ENCODE assay signal across 1 cellular context in the genomic region with DNA sequence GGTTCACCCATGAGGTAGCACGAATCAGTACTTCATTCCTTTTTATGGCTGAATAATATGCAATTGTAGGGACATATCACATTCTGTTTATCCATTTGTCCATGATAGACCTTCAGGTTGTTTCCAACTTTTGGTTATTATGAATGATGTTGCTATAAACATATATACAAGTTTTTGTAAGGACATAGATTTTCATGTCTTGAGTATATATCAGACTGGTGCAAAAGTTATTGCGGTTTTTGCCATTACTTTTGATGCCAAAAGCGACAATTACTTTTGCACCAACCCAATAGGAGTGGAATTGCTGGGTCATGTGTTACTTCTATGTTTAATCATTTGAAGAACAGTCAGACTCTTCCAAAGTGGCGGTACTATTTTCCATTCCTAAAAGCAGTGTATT.
TF ChIP-seq lines count a peak whose summit lies in the region.

No MANE protein-coding gene starts in this region.

TF ChIP-seq in HepG2, 621 proteins besides CTCF, POLR2A, EP300 and RAD21 (continued from another document):
- TF ChIP-seq, protein P1, sequence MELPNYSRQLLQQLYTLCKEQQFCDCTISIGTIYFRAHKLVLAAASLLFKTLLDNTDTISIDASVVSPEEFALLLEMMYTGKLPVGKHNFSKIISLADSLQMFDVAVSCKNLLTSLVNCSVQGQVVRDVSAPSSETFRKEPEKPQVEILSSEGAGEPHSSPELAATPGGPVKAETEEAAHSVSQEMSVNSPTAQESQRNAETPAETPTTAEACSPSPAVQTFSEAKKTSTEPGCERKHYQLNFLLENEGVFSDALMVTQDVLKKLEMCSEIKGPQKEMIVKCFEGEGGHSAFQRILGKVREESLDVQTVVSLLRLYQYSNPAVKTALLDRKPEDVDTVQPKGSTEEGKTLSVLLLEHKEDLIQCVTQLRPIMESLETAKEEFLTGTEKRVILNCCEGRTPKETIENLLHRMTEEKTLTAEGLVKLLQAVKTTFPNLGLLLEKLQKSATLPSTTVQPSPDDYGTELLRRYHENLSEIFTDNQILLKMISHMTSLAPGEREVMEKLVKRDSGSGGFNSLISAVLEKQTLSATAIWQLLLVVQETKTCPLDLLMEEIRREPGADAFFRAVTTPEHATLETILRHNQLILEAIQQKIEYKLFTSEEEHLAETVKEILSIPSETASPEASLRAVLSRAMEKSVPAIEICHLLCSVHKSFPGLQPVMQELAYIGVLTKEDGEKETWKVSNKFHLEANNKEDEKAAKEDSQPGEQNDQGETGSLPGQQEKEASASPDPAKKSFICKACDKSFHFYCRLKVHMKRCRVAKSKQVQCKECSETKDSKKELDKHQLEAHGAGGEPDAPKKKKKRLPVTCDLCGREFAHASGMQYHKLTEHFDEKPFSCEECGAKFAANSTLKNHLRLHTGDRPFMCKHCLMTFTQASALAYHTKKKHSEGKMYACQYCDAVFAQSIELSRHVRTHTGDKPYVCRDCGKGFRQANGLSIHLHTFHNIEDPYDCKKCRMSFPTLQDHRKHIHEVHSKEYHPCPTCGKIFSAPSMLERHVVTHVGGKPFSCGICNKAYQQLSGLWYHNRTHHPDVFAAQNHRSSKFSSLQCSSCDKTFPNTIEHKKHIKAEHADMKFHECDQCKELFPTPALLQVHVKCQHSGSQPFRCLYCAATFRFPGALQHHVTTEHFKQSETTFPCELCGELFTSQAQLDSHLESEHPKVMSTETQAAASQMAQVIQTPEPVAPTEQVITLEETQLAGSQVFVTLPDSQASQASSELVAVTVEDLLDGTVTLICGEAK (IDR thresholded peaks at IDR 0.05): peak; percentile 88
- TF ChIP-seq, protein P1 (CRISPR knock-in tag; IDR thresholded peaks at IDR 0.05): no peak
- TF ChIP-seq HNRNPK (IDR thresholded peaks at IDR 0.05; ENCODE audit: low read depth, low read length, poor library complexity, severe bottlenecking): no peak
- TF ChIP-seq, protein P2, sequence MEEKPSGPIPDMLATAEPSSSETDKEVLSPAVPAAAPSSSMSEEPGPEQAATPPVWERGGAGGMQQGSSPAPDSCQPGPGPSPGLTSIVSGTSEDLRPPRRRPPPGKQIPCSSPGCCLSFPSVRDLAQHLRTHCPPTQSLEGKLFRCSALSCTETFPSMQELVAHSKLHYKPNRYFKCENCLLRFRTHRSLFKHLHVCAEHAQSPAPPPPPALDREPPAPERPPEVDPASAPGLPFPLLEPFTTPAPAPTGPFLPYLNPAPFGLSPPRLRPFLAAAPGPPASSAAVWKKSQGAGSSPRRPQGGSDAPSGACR (CRISPR knock-in tag; IDR thresholded peaks at IDR 0.05): no peak
